ENCODE assay signal across 7 cellular contexts in the genomic region with DNA sequence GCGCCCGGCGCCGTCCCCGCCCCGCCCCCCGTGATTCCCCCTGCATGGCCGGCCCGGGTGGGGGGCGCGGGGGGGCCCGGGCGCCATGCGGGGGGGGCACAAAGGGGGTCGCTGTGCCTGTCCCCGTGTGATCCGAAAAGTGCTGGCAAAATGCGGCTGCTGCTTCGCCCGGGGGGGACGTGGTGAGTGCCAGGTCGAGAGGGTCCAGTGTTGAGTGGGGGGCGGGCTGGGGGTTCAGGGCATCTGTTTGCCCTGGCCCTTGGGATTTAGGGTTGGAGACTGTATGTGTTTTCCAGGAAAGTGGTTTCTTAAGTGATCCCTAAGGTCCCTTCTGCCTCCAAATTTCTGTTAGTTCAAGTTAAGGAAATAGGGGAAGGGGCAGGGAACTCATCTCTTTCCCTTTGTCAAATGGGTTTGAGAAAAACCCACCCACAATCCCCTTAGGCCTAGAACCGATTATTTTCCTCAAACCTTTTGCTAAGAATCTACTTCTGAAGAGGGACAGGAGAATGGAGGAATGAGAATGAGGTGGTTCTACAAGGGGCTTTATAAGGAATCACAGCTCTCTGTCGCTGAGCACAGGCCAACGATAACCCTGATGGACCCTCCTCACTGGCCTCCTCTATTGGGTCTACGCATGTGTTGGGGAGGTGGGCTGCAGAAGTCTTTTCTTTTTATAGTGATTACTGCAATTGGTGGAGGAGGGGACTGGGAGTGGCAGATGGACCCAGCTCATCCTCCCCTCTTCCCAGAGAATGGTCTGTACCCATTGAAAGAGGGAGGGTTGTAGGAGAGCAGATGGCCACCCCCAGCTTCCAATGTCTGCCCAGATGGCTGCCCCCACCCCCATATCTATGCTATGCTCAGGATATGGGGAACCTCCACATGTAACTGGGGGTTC. TPM values are rescaled to one million over a fixed set of nuclear protein-coding genes. Genes with fewer than 3 reads are reported as not detected.
DNase-seq lines count a peak whose midpoint lies in the region; ATAC-seq and TF ChIP-seq lines count a peak whose summit lies in the region.

No MANE protein-coding gene starts in this region.

- no peak overlapping the region for H4K8ac ChIP-seq in H9 (replicated peaks; ENCODE audit: insufficient read length, low read depth, low read length)

- peaks cover 25% of the 10 kb centered on the region for H3K27me3 Mint-ChIP-seq in H9 (ENCODE audit: low read depth)

- no peaks in the 10 kb centered on the region for H3K79me1 ChIP-seq in H9 (ENCODE audit: insufficient read depth, low read depth, low read length, poor library complexity, severe bottlenecking)

- no peak overlapping the region for H2BK5ac ChIP-seq in H9 (ENCODE audit: insufficient read length, low read length)

- intact Hi-C loops in spleen (cut with DNase I; ENCODE audit: low total_unique reads) = no loop called here

- TF ChIP-seq EP300 in gastroesophageal sphincter (IDR thresholded peaks at IDR 0.05) = no peak

- TF ChIP-seq CTCF in H9 (conservative IDR thresholded peaks at IDR 0.05) (no peak), gastroesophageal sphincter (IDR thresholded peaks at IDR 0.05) (no peak), spleen (IDR thresholded peaks at IDR 0.05 in 8 of 11, conservative IDR thresholded peaks at IDR 0.05 in 3 of 11) (no peak)

- H3K4me1 ChIP-seq in H9 (ENCODE audit: insufficient read depth, low read length) (no peaks in the 10 kb centered on the region), SJSA1 (replicated peaks) (peaks cover 21% of the 10 kb centered on the region), gastroesophageal sphincter (peaks cover 0 to 93% (median 27%) of the 10 kb centered on the region in 3 donors), spleen (peaks cover 13 to 57% (median 45%) of the 10 kb centered on the region in 6 donors)

- no peak overlapping the region for H4K91ac ChIP-seq in H9 (ENCODE audit: insufficient read length, low read depth, low read length)

- H2AK5ac ChIP-seq in H9 (ENCODE audit: insufficient read length, low read length) = no peak overlapping the region

- H2BK12ac ChIP-seq in H9 (ENCODE audit: insufficient read length, low read depth, low read length) = no peak overlapping the region

- H3K27me3 ChIP-seq in H9 (ENCODE audit: insufficient read depth, low read length) = peaks cover 11% of the 10 kb centered on the region; the same call in 1 of the 2 replicates
- H3K27me3 ChIP-seq in SJSA1 (replicated peaks) = 0 out of 2 replicates have a peak, but pooled peaks cover 2% of the 10 kb centered on the region
- H3K27me3 ChIP-seq in gastroesophageal sphincter = peaks cover 10% of the 10 kb centered on the region
- H3K27me3 ChIP-seq in spleen (replicated peaks in 1 of 7) = peaks cover 0 to 83% (median 35%) of the 10 kb centered on the region in 7 donors

- H3K36me3 ChIP-seq in SJSA1 (peaks cover 65% of the 10 kb centered on the region), gastroesophageal sphincter (peaks cover 0 to 57% of the 10 kb centered on the region in 2 donors), spleen (peaks cover 0 to 26% (median 0%) of the 10 kb centered on the region in 6 donors)

- H3K23ac ChIP-seq in H9 (ENCODE audit: insufficient read length, low read depth, low read length) = no peak overlapping the region

- H3K4me3 ChIP-seq in SJSA1 = peak overlapping the region; percentile 69
- H3K4me3 ChIP-seq in gastroesophageal sphincter = peak overlapping the region; percentile 89 to 95
- H3K4me3 ChIP-seq in spleen = peak overlapping the region; percentile 33 to 80 (median 48)

- TF ChIP-seq POLR2A in gastroesophageal sphincter (IDR thresholded peaks at IDR 0.05) = no peak
- TF ChIP-seq POLR2A in spleen (IDR thresholded peaks at IDR 0.05) = no peak

- no peak overlapping the region for H3T11ph ChIP-seq in H9 (ENCODE audit: low read length)

- peak overlapping the region; percentile 75 to 88 for H3K4me3 Mint-ChIP-seq in H9

- peaks cover 13 to 38% (median 30%) of the 10 kb centered on the region in 3 experiments for H3K36me3 Mint-ChIP-seq in H9 (ENCODE audit: insufficient read depth in 1 of 3, low read depth in 3 of 3)

- no peak overlapping the region for H2BK20ac ChIP-seq in H9 (ENCODE audit: low read depth, low read length, poor library complexity, severe bottlenecking)

- DNase-seq in H9 = no peak
- peak in 1 of 2 experiments; percentile 83 for DNase-seq in SJSA1 (ENCODE audit: low read depth in 1 of 2, low spot score in 2 of 2)
- no peak for DNase-seq in spleen
- no peak for DNase-seq in stimulated activated naive CD4-positive, alpha-beta T cell treated with Interleukin-2 at 50 U/mL for 16 hours (lab: John Stamatoyannopoulos, UW)
- no peak for DNase-seq in stimulated activated CD4-positive, alpha-beta T cell treated with anti-CD3 and anti-CD28 coated beads, Interleukin-4, amount 100 ng/mL, for 24 hours
- DNase-seq in dermis blood vessel endothelial cell = no peak

- H3K14ac ChIP-seq in H9 (ENCODE audit: insufficient read depth, low read length) = no peak overlapping the region

- H4K5ac ChIP-seq in H9 (ENCODE audit: insufficient read length, low read depth, low read length) = no peak overlapping the region

- H3K9me3 Mint-ChIP-seq in H9 = no peaks in the 10 kb centered on the region

- H2AFZ ChIP-seq in H9 (ENCODE audit: low read length) = no peak overlapping the region

- H2BK15ac ChIP-seq in H9 (ENCODE audit: low read depth, low read length) = no peak overlapping the region

- no CpG with 5 or more reads among the region's 27 CpGs for WGBS in H9 (ENCODE audit: extremely low coverage, insufficient read length, low lambda C conversion rate)
- WGBS in gastroesophageal sphincter (ENCODE audit: low coverage in 1 of 2), 2 donors = 13 to 18% methylated on average over 3 to 4 of the region's 27 CpGs
- WGBS in spleen, 5 donors = 15 to 36% (median 20%) methylated on average over 10 to 26 of the region's 27 CpGs

- H3K27ac Mint-ChIP-seq in H9 = no peak overlapping the region; a peak in 1 of 7 replicates

- no peak overlapping the region for H3K18ac ChIP-seq in H9 (ENCODE audit: insufficient read length, low read depth, low read length)

- peak overlapping the region; percentile 89 for H3K4me2 ChIP-seq in H9 (ENCODE audit: insufficient read depth, insufficient read length, low read length)

- H3K27ac ChIP-seq in H9 (ENCODE audit: insufficient read length, low read depth, low read length) = no peak overlapping the region
- no peak overlapping the region for H3K27ac ChIP-seq in SJSA1
- H3K27ac ChIP-seq in gastroesophageal sphincter = peak overlapping the region; percentile 91 to 99 (median 97)
- H3K27ac ChIP-seq in spleen = peak overlapping the region; percentile 29 to 83 (median 69)

- no peaks in the 10 kb centered on the region for H4K20me1 ChIP-seq in H9 (ENCODE audit: control insufficient read depth, insufficient read depth, insufficient read length)

- no peak overlapping the region for H3K9ac ChIP-seq in H9 (ENCODE audit: extremely low read depth, insufficient read length, low read length)

- H3K9me3 ChIP-seq in H9 (ENCODE audit: control insufficient read depth, low read depth, low read length) (no peaks in the 10 kb centered on the region), SJSA1 (replicated peaks) (no peaks in the 10 kb centered on the region), gastroesophageal sphincter (no peaks in the 10 kb centered on the region), spleen (no peaks in the 10 kb centered on the region)

- H3K4ac ChIP-seq in H9 (ENCODE audit: low read depth, low read length) = no peak overlapping the region

- H3K4me1 Mint-ChIP-seq in H9 = peaks cover 29 to 33% of the 10 kb centered on the region in 2 experiments

- ATAC-seq in gastroesophageal sphincter = no peak

- no peaks in the 10 kb centered on the region for H3K79me2 ChIP-seq in H9 (ENCODE audit: insufficient read depth, low read length)

- peaks cover 23% of the 10 kb centered on the region for H3K23me2 ChIP-seq in H9 (ENCODE audit: insufficient read length, low read depth, low read length, poor library complexity, severe bottlenecking)

- H3K56ac ChIP-seq in H9 (ENCODE audit: insufficient read length, low read depth, low read length) = no peak overlapping the region

- H2BK120ac ChIP-seq in H9 (ENCODE audit: low read depth, low read length, poor library complexity, severe bottlenecking) = no peak overlapping the region

RNA-seq across cellular contexts. Expression of a gene that starts 0.8 kb away (rescaled TPM):
- total RNA-seq in H9 (2021) (22.6 and 24.4 TPM in 2 replicates), gastroesophageal sphincter (100 to 1,000 TPM; 116 to 140 (median 128) TPM), spleen (10 to 100 TPM in 6 of 7 donors, 1 to 10 TPM in 1; 9.3 to 19.5 (median 14.8) TPM), dermis blood vessel endothelial cell (0.68 and 0.74 TPM in 2 replicates)
- 107 and 145 TPM in 2 replicates for total RNA-seq in SJSA1 (2014; rRNA removed; shearing (Covaris generic))
- polyA plus RNA-seq in spleen = 10 to 100 TPM; 13.7 to 26.6 (median 22.5) TPM

RNA-seq across cellular contexts. Expression of a gene that starts 7.4 kb away (rescaled TPM):
- 65.2 and 67.5 TPM in 2 replicates for total RNA-seq in H9 (2021)
- total RNA-seq in SJSA1 (2014; rRNA removed; shearing (Covaris generic)) = 187 and 286 TPM in 2 replicates
- 10 to 100 TPM; 34.6 to 70.2 (median 53.2) TPM for total RNA-seq in gastroesophageal sphincter
- 10 to 100 TPM; 15.3 to 30.7 (median 21.0) TPM for total RNA-seq in spleen
- 10 to 100 TPM; 13.7 to 24.3 (median 22.2) TPM for polyA plus RNA-seq in spleen
- total RNA-seq in dermis blood vessel endothelial cell = 1.9 and 2.4 TPM in 2 replicates

RNA-seq across cellular contexts. Expression of a gene that starts 20.9 kb away (rescaled TPM):
- total RNA-seq in H9 (2021) (2.3 and 2.6 TPM in 2 replicates), gastroesophageal sphincter (10 to 100 TPM in 1 of 4 donors, 1 to 10 TPM in 3; 2.3 to 10.1 (median 5.0) TPM), spleen (1 to 10 TPM in 3 of 7 donors, under 1 TPM in 4; 0.39 to 2.2 (median 0.79) TPM), dermis blood vessel endothelial cell (0.14 TPM in 1 of 2 replicates, not detected in the other)
- total RNA-seq in SJSA1 (2014; rRNA removed; shearing (Covaris generic)) = 841 and 950 TPM in 2 replicates
- polyA plus RNA-seq in spleen = 1 to 10 TPM in 1 of 3 donors, under 1 TPM in 2; 0.83 to 1.5 (median 0.93) TPM

RNA-seq across cellular contexts. Expression of a gene that starts 21.1 kb away (rescaled TPM):
- total RNA-seq in H9 (2021) = 37.1 and 40.7 TPM in 2 replicates
- total RNA-seq in SJSA1 (2014; rRNA removed; shearing (Covaris generic)) = 544 and 654 TPM in 2 replicates
- 10 to 100 TPM; 21.7 to 38.7 (median 33.1) TPM for total RNA-seq in gastroesophageal sphincter
- total RNA-seq in spleen = 10 to 100 TPM; 15.0 to 20.9 (median 18.8) TPM
- polyA plus RNA-seq in spleen = 1 to 10 TPM; 5.7 to 7.5 (median 6.3) TPM
- 10.2 and 15.4 TPM in 2 replicates for total RNA-seq in dermis blood vessel endothelial cell

Comparison
In these comparisons a context has a peak if more than half of its experiments do, and no peak if none do; other contexts are left out.
1. H3K27ac ChIP-seq: peak in gastroesophageal sphincter (4 of 4) and spleen (8 of 8); none in H9 (single experiment) and SJSA1 (single experiment).
2. RNA of a gene that starts 20.9 kb away (total RNA-seq): 841 to 950 TPM in SJSA1; 2.3 to 10.1 TPM in gastroesophageal sphincter, 2.3 to 2.6 TPM in H9, 0.39 to 2.2 TPM in spleen and 0.14 TPM in dermis blood vessel endothelial cell; every median in the first group is over 10 times any median in the second.
3. Peak in every context shown above with its lines, with median percentiles within 50 percentile points of each other: H3K4me3 ChIP-seq.